12 cellular contexts compared by ENCODE assay signal in genomic region chr17:38930782-38931181, GRCh38. TPM values are rescaled to one million over a fixed set of nuclear protein-coding genes. Genes with fewer than 3 reads are reported as not detected.
"Had no signal": no experiment of that assay in that cellular context is flagged by ENCODE, and none has a peak within 500 bp of the region (broad histone marks: within the 10 kb centered on the region; RNA-seq: fewer than 3 reads in every experiment).

No MANE protein-coding gene starts in this region.

RNA-seq across cellular contexts. Expression of gene FBXO47, which starts 36.4 kb away (rescaled TPM):
- total RNA-seq: activated B cell treated with CpG ODN at 0.5 μM for 24 hours; activated CD4-positive, alpha-beta memory T cell treated with anti-CD3 and anti-CD28 coated beads for 36 hours; activated CD4-positive, alpha-beta memory T cell treated with anti-CD3 and anti-CD28 coated beads, Interleukin-2, amount 10 ng/mL, durations not matched to agents 7 days and 5 days; activated CD4-positive, alpha-beta T cell treated with anti-CD3 and anti-CD28 coated beads, Interleukin-2, amount 10 ng/mL, durations not matched to agents 7 days and 5 days; activated CD8-positive, alpha-beta memory T cell treated with anti-CD3 and anti-CD28 coated beads for 36 hours; activated CD8-positive, alpha-beta T cell treated with anti-CD3 and anti-CD28 coated beads for 36 hours; activated CD8-positive, alpha-beta T cell treated with anti-CD3 and anti-CD28 coated beads, Interleukin-2, amount 10 ng/mL, durations not matched to agents 7 days and 5 days; T-cell; T-helper 1 cell treated with Interleukin-12 subunit alpha and Interleukin-12 subunit beta and Interleukin-4 antibody, amounts not matched to agents 30 ng/mL and 1 ng/mL, for 36 hours; T-helper 17 cell; T-helper 2 cell treated with Interferon-gamma antibody and Interleukin-4, amounts not matched to agents 100 ng/mL and 5 ng/mL, for 36 hours; WTC11 had no signal
